ENCODE assay signal across 17 cellular contexts in genomic region chr11:30008946-30009525, GRCh38. TPM values are rescaled to one million over a fixed set of nuclear protein-coding genes. Genes with fewer than 3 reads are reported as not detected.
DNase-seq lines count a peak whose midpoint lies in the region; ATAC-seq and TF ChIP-seq lines count a peak whose summit lies in the region.
"Had no signal": no experiment of that assay in that cellular context is flagged by ENCODE, and none has a peak within 500 bp of the region (broad histone marks: within the 10 kb centered on the region; RNA-seq: fewer than 3 reads in every experiment).

No MANE protein-coding gene starts in this region.

- no peak overlapping the region for H4K8ac ChIP-seq in trophoblast cell (ENCODE audit: low read depth, low read length)

- no peak overlapping the region for H3K18ac ChIP-seq in trophoblast cell (ENCODE audit: low read length)

- no peak overlapping the region for H2AK5ac ChIP-seq in trophoblast cell (ENCODE audit: low read length)

- ATAC-seq in GM21529 (IDR thresholded peaks at IDR 0.05; ENCODE audit: unreplicated experiment), result no peak
- ATAC-seq: A549; CD8-positive, alpha-beta T cell had no signal

- H3K4me2 ChIP-seq in trophoblast cell (ENCODE audit: low read length), result no peak overlapping the region
- H3K4me2 ChIP-seq: A549 had no signal

- peak; percentile 26 for DNase-seq in HS-27A (ENCODE audit: low read depth)
- DNase-seq in NCI-H226, result peak; percentile 79
- peak; percentile 70 for DNase-seq in fibroblast of pulmonary artery (ENCODE audit: low read depth)
- DNase-seq in trophoblast cell, result peak; percentile 21 to 68
- DNase-seq in mucosa of gallbladder (ENCODE audit: low spot score), result no peak
- DNase-seq: CD8-positive, alpha-beta T cell; COR-L47; DND-41; GDM1 had no signal

- no peak overlapping the region for H4K91ac ChIP-seq in trophoblast cell (ENCODE audit: low read depth, low read length)

- H3K4me1 ChIP-seq in trophoblast cell (ENCODE audit: control insufficient read depth in 1 of 2, insufficient read depth in 2 of 2, low read length in 2 of 2), result no peaks in the 10 kb centered on the region
- H3K4me1 ChIP-seq: A549, HAP-1 had no signal

- H3K4me3 ChIP-seq in fibroblast of pulmonary artery (replicated peaks; ENCODE audit: low read depth, low read length), result no peak overlapping the region
- H3K4me3 ChIP-seq in trophoblast cell (ENCODE audit: low read depth, low read length), result no peak overlapping the region
- H3K4me3 ChIP-seq: A549, HAP-1 had no signal

- no peak overlapping the region for H4K12ac ChIP-seq in trophoblast cell (ENCODE audit: low read depth, low read length)

- H3K36me3 ChIP-seq in trophoblast cell (ENCODE audit: control insufficient read depth in 1 of 2, insufficient read depth in 2 of 2, low read length in 2 of 2), result no peaks in the 10 kb centered on the region
- H3K36me3 ChIP-seq: HAP-1 had no signal

- H2BK120ac ChIP-seq in trophoblast cell (ENCODE audit: insufficient read depth, low read length, poor library complexity), result no peak overlapping the region

- peaks cover 5% of the 10 kb centered on the region for H3K9me3 ChIP-seq in trophoblast cell (ENCODE audit: insufficient read depth, low read depth, low read length)
- H3K9me3 ChIP-seq: A549, HAP-1 had no signal

- H3K27me3 ChIP-seq in trophoblast cell (ENCODE audit: insufficient read depth, low read length), result no peaks in the 10 kb centered on the region

- H3K23ac ChIP-seq in trophoblast cell (ENCODE audit: low read length), result no peak overlapping the region

- no peak overlapping the region for H3K14ac ChIP-seq in trophoblast cell (ENCODE audit: low read length)

- no peak overlapping the region for H2BK5ac ChIP-seq in trophoblast cell (ENCODE audit: low read depth, low read length, poor library complexity)

- H3K27ac ChIP-seq in trophoblast cell (ENCODE audit: low read depth, low read length), result no peak overlapping the region
- H3K27ac ChIP-seq: A549, HL-60 had no signal

- TF ChIP-seq CTCF in fibroblast of pulmonary artery (IDR thresholded peaks at IDR 0.05; ENCODE audit: low read length, missing control alignments), result no peak

- H3K4ac ChIP-seq in trophoblast cell (ENCODE audit: low read depth, low read length), result no peak overlapping the region

- no peak overlapping the region for H2BK12ac ChIP-seq in trophoblast cell (ENCODE audit: low read length)

- no peaks in the 10 kb centered on the region for H3K79me2 ChIP-seq in trophoblast cell (ENCODE audit: control insufficient read depth, insufficient read depth, low read length, poor library complexity)

- H3K79me1 ChIP-seq in trophoblast cell (ENCODE audit: low read length), result no peaks in the 10 kb centered on the region

- no peak overlapping the region for H3K9ac ChIP-seq in trophoblast cell (ENCODE audit: low read length)

- no peak overlapping the region for H2AFZ ChIP-seq in trophoblast cell (ENCODE audit: insufficient read depth, low read length, poor library complexity)

- WGBS in trophoblast cell (ENCODE audit: extremely low coverage, insufficient coverage, insufficient read length), result no CpG with 5 or more reads among the region's 3 CpGs

RNA-seq across cellular contexts. Expression of gene KCNA4, which starts 7.8 kb away (rescaled TPM):
- polyA plus RNA-seq in trophoblast cell (2013), result 0.05 and 0.08 TPM in 2 replicates
- total RNA-seq in mucosa of gallbladder, result 0.06 TPM
- total RNA-seq: CD8-positive, alpha-beta T cell; H1 had no signal
- polyA plus RNA-seq: A549, AG04450, BJ, CD14-positive monocyte, H1 had no signal
